In genomic region chr20:10171864-10172751, GRCh38 we compare ENCODE assay signal across 8 cellular contexts. TPM values are rescaled to one million over a fixed set of nuclear protein-coding genes. Genes with fewer than 3 reads are reported as not detected.
DNase-seq lines count a peak whose midpoint lies in the region; ATAC-seq and TF ChIP-seq lines count a peak whose summit lies in the region.

No MANE protein-coding gene starts in this region.

- no peaks in the 10 kb centered on the region for H3K36me3 Mint-ChIP-seq in activated CD8-positive, alpha-beta T cell treated with anti-CD3 and anti-CD28 coated beads, Interleukin-2, amount 10 ng/mL, durations not matched to agents 7 days and 5 days (ENCODE audit: low read depth)
- peaks cover 0 to 4% (median 0%) of the 10 kb centered on the region in 5 donors for H3K36me3 Mint-ChIP-seq in naive thymus-derived CD4-positive, alpha-beta T cell

- H3K4me1 Mint-ChIP-seq in activated CD8-positive, alpha-beta T cell treated with anti-CD3 and anti-CD28 coated beads, Interleukin-2, amount 10 ng/mL, durations not matched to agents 7 days and 5 days (ENCODE audit: low read depth), result no peaks in the 10 kb centered on the region
- H3K4me1 Mint-ChIP-seq in naive thymus-derived CD4-positive, alpha-beta T cell, result peaks cover 5 to 13% (median 7%) of the 10 kb centered on the region in 7 donors

- CTCF ChIA-PET in activated CD8-positive, alpha-beta T cell treated with anti-CD3 and anti-CD28 coated beads, Interleukin-2, amount 10 ng/mL, durations not matched to agents 7 days and 5 days (lab: Charles Lee), result no interaction called here
- CTCF ChIA-PET in naive thymus-derived CD4-positive, alpha-beta T cell (lab: Charles Lee), result no interaction called here

- intact Hi-C loops in naive thymus-derived CD4-positive, alpha-beta T cell (cut with micrococcal nuclease), result no loop called here

- no peaks in the 10 kb centered on the region for H3K9me3 ChIP-seq in naive thymus-derived CD4-positive, alpha-beta T cell (ENCODE audit: control insufficient read depth in 2 of 3, low read length in 3 of 3)
- H3K9me3 ChIP-seq in suprapubic skin, result no peaks in the 10 kb centered on the region

- H3K27ac Mint-ChIP-seq in activated CD8-positive, alpha-beta T cell treated with anti-CD3 and anti-CD28 coated beads, Interleukin-2, amount 10 ng/mL, durations not matched to agents 7 days and 5 days, result no peak overlapping the region
- H3K27ac Mint-ChIP-seq in naive thymus-derived CD4-positive, alpha-beta T cell, result no peak overlapping the region

- no peak overlapping the region for H3K27ac ChIP-seq in naive thymus-derived CD4-positive, alpha-beta T cell (ENCODE audit: low read depth, low read length)
- no peak overlapping the region for H3K27ac ChIP-seq in suprapubic skin

- TF ChIP-seq EP300 in suprapubic skin (IDR thresholded peaks at IDR 0.05), result no peak

- no peaks in the 10 kb centered on the region for H3K9me3 Mint-ChIP-seq in activated CD8-positive, alpha-beta T cell treated with anti-CD3 and anti-CD28 coated beads, Interleukin-2, amount 10 ng/mL, durations not matched to agents 7 days and 5 days (ENCODE audit: insufficient read depth)
- H3K9me3 Mint-ChIP-seq in naive thymus-derived CD4-positive, alpha-beta T cell, result peaks cover 0 to 29% (median 9%) of the 10 kb centered on the region in 11 donors

- H3K27me3 ChIP-seq in naive thymus-derived CD4-positive, alpha-beta T cell (ENCODE audit: control insufficient read depth in 2 of 2, insufficient read depth in 2 of 2, low read length in 2 of 2), result peaks cover 2 to 3% of the 10 kb centered on the region in 2 donors
- H3K27me3 ChIP-seq in suprapubic skin, result peaks cover 11% of the 10 kb centered on the region

- DNase-seq in DMS79 (lab: John Stamatoyannopoulos, UW) (peak; percentile 8), NCI-H1694 treated with DMSO at 0.1 percent for 48 hours (lab: John Stamatoyannopoulos, UW) (peak; percentile 61), fibroblast of gingiva (ENCODE audit: low read depth) (peak; percentile 46), suprapubic skin (ENCODE audit: low spot score in 2 of 2) (no peak), HCEC 1CT (no peak), NCI-H187 treated with DMSO at 0.1 percent for 48 hours (lab: John Stamatoyannopoulos, UW) (no peak)
- no peak for DNase-seq in activated CD8-positive, alpha-beta T cell treated with anti-CD3 and anti-CD28 coated beads, Interleukin-2, amount 10 ng/mL, durations not matched to agents 7 days and 5 days
- DNase-seq in naive thymus-derived CD4-positive, alpha-beta T cell, result peak in 1 of 9 donors; percentile 32

- TF ChIP-seq CTCF in suprapubic skin (IDR thresholded peaks at IDR 0.05), result no peak

- no peaks in the 10 kb centered on the region for H3K36me3 ChIP-seq in naive thymus-derived CD4-positive, alpha-beta T cell (ENCODE audit: control insufficient read depth in 2 of 3, insufficient read depth in 3 of 3, low read length in 3 of 3)
- no peaks in the 10 kb centered on the region for H3K36me3 ChIP-seq in suprapubic skin

- peaks cover 15% of the 10 kb centered on the region for H3K27me3 Mint-ChIP-seq in activated CD8-positive, alpha-beta T cell treated with anti-CD3 and anti-CD28 coated beads, Interleukin-2, amount 10 ng/mL, durations not matched to agents 7 days and 5 days (ENCODE audit: low read depth)
- peaks cover 21 to 64% (median 44%) of the 10 kb centered on the region in 5 donors for H3K27me3 Mint-ChIP-seq in naive thymus-derived CD4-positive, alpha-beta T cell

- no peaks in the 10 kb centered on the region for H3K4me1 ChIP-seq in naive thymus-derived CD4-positive, alpha-beta T cell (ENCODE audit: control insufficient read depth in 2 of 2, insufficient read depth in 2 of 2, low read length in 2 of 2)
- H3K4me1 ChIP-seq in suprapubic skin, result peaks cover 9% of the 10 kb centered on the region

- POLR2A ChIA-PET in activated CD8-positive, alpha-beta T cell treated with anti-CD3 and anti-CD28 coated beads, Interleukin-2, amount 10 ng/mL, durations not matched to agents 7 days and 5 days (lab: Charles Lee), result no interaction called here
- POLR2A ChIA-PET in naive thymus-derived CD4-positive, alpha-beta T cell (lab: Charles Lee), result no interaction called here

- WGBS in suprapubic skin, result 12% methylated on average over 21 of the region's 47 CpGs

- no peak for TF ChIP-seq POLR2A in suprapubic skin (IDR thresholded peaks at IDR 0.05)

- no peak overlapping the region for H3K4me3 Mint-ChIP-seq in activated CD8-positive, alpha-beta T cell treated with anti-CD3 and anti-CD28 coated beads, Interleukin-2, amount 10 ng/mL, durations not matched to agents 7 days and 5 days
- peak overlapping the region; percentile 14 to 67 (median 52) for H3K4me3 Mint-ChIP-seq in naive thymus-derived CD4-positive, alpha-beta T cell

- H3K4me3 ChIP-seq in naive thymus-derived CD4-positive, alpha-beta T cell (ENCODE audit: low read length), result no peak overlapping the region
- peak overlapping the region; percentile 45 for H3K4me3 ChIP-seq in suprapubic skin

- ATAC-seq in activated CD8-positive, alpha-beta T cell treated with anti-CD3 and anti-CD28 coated beads, Interleukin-2, amount 10 ng/mL, durations not matched to agents 7 days and 5 days, result peak; percentile 64
- ATAC-seq in naive thymus-derived CD4-positive, alpha-beta T cell, result peak; percentile 74

RNA-seq across cellular contexts. Expression of gene SNAP25, which starts 46.5 kb away (rescaled TPM):
- not detected for total RNA-seq in activated CD8-positive, alpha-beta T cell treated with anti-CD3 and anti-CD28 coated beads, Interleukin-2, amount 10 ng/mL, durations not matched to agents 7 days and 5 days
- under 1 TPM in 1 of 5 experiments, not detected in 4; 0.39 TPM for total RNA-seq in naive thymus-derived CD4-positive, alpha-beta T cell
- under 1 TPM in 1 of 2 donors, not detected in 1; 0.11 TPM for polyA plus RNA-seq in naive thymus-derived CD4-positive, alpha-beta T cell
- total RNA-seq in suprapubic skin, result under 1 TPM in 1 of 4 donors, not detected in 3; 0.52 TPM

Comparison
In these comparisons a context has a peak if more than half of its experiments do, and no peak if none do; other contexts are left out.
1. DNase-seq: peak in DMS79 (single experiment), NCI-H1694 treated with DMSO at 0.1 percent for 48 hours (single experiment) and fibroblast of gingiva (single experiment); none in activated CD8-positive, alpha-beta T cell treated with anti-CD3 and anti-CD28 coated beads, Interleukin-2, amount 10 ng/mL, durations not matched to agents 7 days and 5 days (single experiment), suprapubic skin (0 of 2), HCEC 1CT (single experiment) and NCI-H187 treated with DMSO at 0.1 percent for 48 hours (single experiment).